In the genomic region with DNA sequence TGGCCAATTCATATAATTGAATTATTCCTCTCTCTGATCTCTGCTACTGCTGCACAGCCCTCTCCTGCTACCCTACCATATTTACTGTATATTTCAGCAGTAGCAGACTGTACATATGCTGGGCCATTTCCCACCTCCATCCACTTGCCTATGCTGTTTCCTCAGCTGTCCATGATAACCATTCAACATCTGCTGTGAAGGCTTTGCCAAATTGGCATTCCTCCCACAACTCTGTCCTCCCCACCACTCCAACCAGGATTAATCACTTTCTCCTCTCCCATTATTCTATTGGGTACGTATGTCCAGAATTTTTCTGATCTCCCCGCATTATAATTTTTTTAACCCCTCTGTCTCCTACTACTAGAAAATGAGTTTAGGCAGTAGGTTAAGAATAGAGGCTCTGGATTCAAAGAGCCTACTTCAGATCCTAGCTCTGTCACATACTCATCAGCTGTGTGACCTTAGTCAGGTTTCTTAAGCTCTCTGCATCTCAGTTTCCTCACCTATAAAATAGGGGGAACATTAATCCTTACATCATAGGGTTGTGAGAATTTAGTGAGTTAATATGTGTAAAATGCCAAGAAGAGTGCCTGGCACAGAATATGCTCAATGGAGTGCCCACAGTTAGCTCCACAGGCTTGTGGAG, we compare ENCODE assay signal across 12 cellular contexts.
DNase-seq lines count a peak whose midpoint lies in the region; ATAC-seq, FAIRE-seq and TF ChIP-seq lines count a peak whose summit lies in the region.
"Had no signal": no experiment of that assay in that cellular context is flagged by ENCODE, and none has a peak within 500 bp of the region (broad histone marks: within the 10 kb centered on the region; RNA-seq: fewer than 3 reads in every experiment).

No MANE protein-coding gene starts in this region.

- peak overlapping the region in 1 of 2 experiments; percentile 73; a peak in 3 of 6 replicates for H3K27ac ChIP-seq in A549
- H3K27ac ChIP-seq in kidney (ENCODE audit: low read depth in 2 of 2, low read length in 2 of 2) = no peak overlapping the region
- H3K27ac ChIP-seq: upper lobe of left lung had no signal

- FAIRE-seq in A549 (lab: Jason Lieb, UNC) = no peak
- no peak for FAIRE-seq in kidney (lab: Jason Lieb, UNC)

- intact Hi-C loops in kidney (cut with DNase I) = no loop called here

- TF ChIP-seq POLR2A in A549 (IDR thresholded peaks at IDR 0.05; ENCODE audit: low read length) = no peak

- POLR2A ChIA-PET in A549 (lab: Yijun Ruan, JAX) = no interaction called here

- no peak overlapping the region for H3K9ac ChIP-seq in kidney (ENCODE audit: low read length in 2 of 2)

- no peak for DNase-seq in A549 (ENCODE audit: low read depth in 1 of 2, low spot score in 1 of 2)
- peak; percentile 73 for DNase-seq in amniotic epithelial cell (ENCODE audit: low read depth)
- peak; percentile 71 for DNase-seq in iris pigment epithelial cell (ENCODE audit: low read depth)
- DNase-seq in T-helper 2 cell treated with Interferon-gamma antibody and Interleukin-4, amounts not matched to agents 5 μg/mL and 100 μg/mL, for 36 hours (ENCODE audit: low spot score) = no peak
- no peak for DNase-seq in kidney
- no peak for DNase-seq in activated naive CD4-positive, alpha-beta T cell treated with anti-CD3 and anti-CD28 coated beads, Interleukin-2, amount 50 U/mL, for 72 hours (ENCODE audit: low spot score in 2 of 2)
- no peak for DNase-seq in T-helper 17 cell
- DNase-seq: activated T-cell treated with anti-CD3 and anti-CD28 coated beads, Interleukin-2, amount 50 U/mL, for 48 hours; AML-193; NCI-H510A; upper lobe of left lung had no signal

- peak in 1 of 2 experiments; percentile 45; a peak in 3 of 6 replicates for ATAC-seq in A549
- no peak for ATAC-seq in activated naive CD4-positive, alpha-beta T cell treated with anti-CD3 and anti-CD28 coated beads, Interleukin-2, amount 50 U/mL, for 72 hours
- ATAC-seq in T-helper 17 cell = no peak

- H3K27me3 Mint-ChIP-seq in T-helper 2 cell treated with Interferon-gamma antibody and Interleukin-4, amounts not matched to agents 5 μg/mL and 100 μg/mL, for 36 hours (ENCODE audit: low read depth) = no peaks in the 10 kb centered on the region
- H3K27me3 Mint-ChIP-seq in T-helper 17 cell = peaks cover 33% of the 10 kb centered on the region

- H3K9me3 Mint-ChIP-seq in T-helper 2 cell treated with Interferon-gamma antibody and Interleukin-4, amounts not matched to agents 5 μg/mL and 100 μg/mL, for 36 hours = no peaks in the 10 kb centered on the region
- H3K9me3 Mint-ChIP-seq in activated naive CD4-positive, alpha-beta T cell treated with anti-CD3 and anti-CD28 coated beads, Interleukin-2, amount 50 U/mL, for 72 hours = no peaks in the 10 kb centered on the region

- WGBS in A549 (ENCODE audit: missing lambda C conversion rate) = 93% methylated on average over 2 of the region's 2 CpGs

- H3K4me1 Mint-ChIP-seq in T-helper 2 cell treated with Interferon-gamma antibody and Interleukin-4, amounts not matched to agents 5 μg/mL and 100 μg/mL, for 36 hours (ENCODE audit: low read depth) = no peaks in the 10 kb centered on the region
- no peaks in the 10 kb centered on the region for H3K4me1 Mint-ChIP-seq in T-helper 17 cell

- H3K27ac Mint-ChIP-seq in T-helper 2 cell treated with Interferon-gamma antibody and Interleukin-4, amounts not matched to agents 5 μg/mL and 100 μg/mL, for 36 hours = no peak overlapping the region
- no peak overlapping the region for H3K27ac Mint-ChIP-seq in activated naive CD4-positive, alpha-beta T cell treated with anti-CD3 and anti-CD28 coated beads, Interleukin-2, amount 50 U/mL, for 72 hours
- no peak overlapping the region for H3K27ac Mint-ChIP-seq in T-helper 17 cell

- TF ChIP-seq EP300 in A549 (IDR thresholded peaks at IDR 0.05) (no peak), Ishikawa (IDR thresholded peaks at IDR 0.05; ENCODE audit: borderline replicate concordance) (no peak)

- peak overlapping the region; percentile 19 for H3K4me2 ChIP-seq in A549

- H3K4me3 ChIP-seq in A549 = no peak overlapping the region
- H3K4me3 ChIP-seq in kidney (ENCODE audit: low read length in 2 of 2) = no peak overlapping the region
- H3K4me3 ChIP-seq: upper lobe of left lung had no signal

- TF ChIP-seq CTCF in A549 (IDR thresholded peaks at IDR 0.05) (no peak), kidney (IDR thresholded peaks at IDR 0.05; ENCODE audit: borderline replicate concordance, extremely low read depth, insufficient read depth) (no peak)

- H3K4me1 ChIP-seq in A549 (peaks cover 28% of the 10 kb centered on the region), kidney (ENCODE audit: control insufficient read depth in 1 of 2, insufficient read depth in 1 of 2, low read depth in 1 of 2, low read length in 2 of 2) (no peaks in the 10 kb centered on the region)
- H3K4me1 ChIP-seq: upper lobe of left lung had no signal

- CTCF ChIA-PET in A549 (lab: Yijun Ruan, JAX) = interaction anchor here (0.6 to 1.6 kb wide), 6 partner anchors 12 to 254 kb away, joined by 3 to 4 read pairs (median 3); a partner anchor contains a TSS

- no peaks in the 10 kb centered on the region for H3K36me3 ChIP-seq in kidney (ENCODE audit: control insufficient read depth in 1 of 2, insufficient read depth in 2 of 2, low read length in 2 of 2)

- no peak for TF ChIP-seq RAD21 in A549 (conservative IDR thresholded peaks at IDR 0.05 in 1 of 2, IDR thresholded peaks at IDR 0.05 in 1 of 2)
- no peak for TF ChIP-seq RAD21 in Ishikawa (IDR thresholded peaks at IDR 0.05; ENCODE audit: low read depth)

- H3K4me3 Mint-ChIP-seq in T-helper 2 cell treated with Interferon-gamma antibody and Interleukin-4, amounts not matched to agents 5 μg/mL and 100 μg/mL, for 36 hours = no peak overlapping the region
- H3K4me3 Mint-ChIP-seq in T-helper 17 cell = no peak overlapping the region

- H3K9me3 ChIP-seq in A549 = no peaks in the 10 kb centered on the region
- no peaks in the 10 kb centered on the region for H3K9me3 ChIP-seq in kidney (ENCODE audit: control insufficient read depth in 1 of 2, low read length in 2 of 2)
- no peaks in the 10 kb centered on the region for H3K9me3 ChIP-seq in T-helper 17 cell (ENCODE audit: control insufficient read depth, low read length, poor library complexity, severe bottlenecking)
- H3K9me3 ChIP-seq: upper lobe of left lung had no signal

- H3K36me3 Mint-ChIP-seq in T-helper 2 cell treated with Interferon-gamma antibody and Interleukin-4, amounts not matched to agents 5 μg/mL and 100 μg/mL, for 36 hours (ENCODE audit: low read depth) = no peaks in the 10 kb centered on the region
- no peaks in the 10 kb centered on the region for H3K36me3 Mint-ChIP-seq in activated naive CD4-positive, alpha-beta T cell treated with anti-CD3 and anti-CD28 coated beads, Interleukin-2, amount 50 U/mL, for 72 hours
- H3K36me3 Mint-ChIP-seq in T-helper 17 cell (ENCODE audit: low read depth) = no peaks in the 10 kb centered on the region

TF ChIP-seq in A549, 52 proteins besides CTCF, POLR2A, EP300 and RAD21 (continues in another document):
- TF ChIP-seq FOXS1 (CRISPR knock-in tag; IDR thresholded peaks at IDR 0.05) (no peak), TP53 (CRISPR knock-in tag; IDR thresholded peaks at IDR 0.05) (no peak), EHMT2 (IDR thresholded peaks at IDR 0.05; ENCODE audit: low read depth) (no peak), RFX5 (IDR thresholded peaks at IDR 0.05) (no peak), MAFK (IDR thresholded peaks at IDR 0.05; ENCODE audit: partially characterized antibody) (no peak)
- TF ChIP-seq, protein P1, sequence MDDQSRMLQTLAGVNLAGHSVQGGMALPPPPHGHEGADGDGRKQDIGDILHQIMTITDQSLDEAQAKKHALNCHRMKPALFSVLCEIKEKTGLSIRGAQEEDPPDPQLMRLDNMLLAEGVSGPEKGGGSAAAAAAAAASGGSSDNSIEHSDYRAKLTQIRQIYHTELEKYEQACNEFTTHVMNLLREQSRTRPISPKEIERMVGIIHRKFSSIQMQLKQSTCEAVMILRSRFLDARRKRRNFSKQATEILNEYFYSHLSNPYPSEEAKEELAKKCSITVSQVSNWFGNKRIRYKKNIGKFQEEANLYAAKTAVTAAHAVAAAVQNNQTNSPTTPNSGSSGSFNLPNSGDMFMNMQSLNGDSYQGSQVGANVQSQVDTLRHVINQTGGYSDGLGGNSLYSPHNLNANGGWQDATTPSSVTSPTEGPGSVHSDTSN (IDR thresholded peaks at IDR 0.05) = no peak
- TF ChIP-seq, protein P2, sequence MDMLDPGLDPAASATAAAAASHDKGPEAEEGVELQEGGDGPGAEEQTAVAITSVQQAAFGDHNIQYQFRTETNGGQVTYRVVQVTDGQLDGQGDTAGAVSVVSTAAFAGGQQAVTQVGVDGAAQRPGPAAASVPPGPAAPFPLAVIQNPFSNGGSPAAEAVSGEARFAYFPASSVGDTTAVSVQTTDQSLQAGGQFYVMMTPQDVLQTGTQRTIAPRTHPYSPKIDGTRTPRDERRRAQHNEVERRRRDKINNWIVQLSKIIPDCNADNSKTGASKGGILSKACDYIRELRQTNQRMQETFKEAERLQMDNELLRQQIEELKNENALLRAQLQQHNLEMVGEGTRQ (IDR thresholded peaks at IDR 0.05) = no peak

TF ChIP-seq in Ishikawa, 13 proteins besides CTCF, POLR2A, EP300 and RAD21:
- TF ChIP-seq CEBPB (IDR thresholded peaks at IDR 0.05) (no peak), NFIC (IDR thresholded peaks at IDR 0.05) (peak; percentile 20; the same call in 1 of the 2 replicates)

Comparison
In these comparisons a context has a peak if more than half of its experiments do, and no peak if none do; other contexts are left out.
1. DNase-seq: peak in amniotic epithelial cell (single experiment) and iris pigment epithelial cell (single experiment); none in A549 (0 of 2), T-helper 2 cell treated with Interferon-gamma antibody and Interleukin-4, amounts not matched to agents 5 μg/mL and 100 μg/mL, for 36 hours (single experiment), kidney (single experiment), activated naive CD4-positive, alpha-beta T cell treated with anti-CD3 and anti-CD28 coated beads, Interleukin-2, amount 50 U/mL, for 72 hours (0 of 2) and T-helper 17 cell (0 of 3).